In the genomic region with DNA sequence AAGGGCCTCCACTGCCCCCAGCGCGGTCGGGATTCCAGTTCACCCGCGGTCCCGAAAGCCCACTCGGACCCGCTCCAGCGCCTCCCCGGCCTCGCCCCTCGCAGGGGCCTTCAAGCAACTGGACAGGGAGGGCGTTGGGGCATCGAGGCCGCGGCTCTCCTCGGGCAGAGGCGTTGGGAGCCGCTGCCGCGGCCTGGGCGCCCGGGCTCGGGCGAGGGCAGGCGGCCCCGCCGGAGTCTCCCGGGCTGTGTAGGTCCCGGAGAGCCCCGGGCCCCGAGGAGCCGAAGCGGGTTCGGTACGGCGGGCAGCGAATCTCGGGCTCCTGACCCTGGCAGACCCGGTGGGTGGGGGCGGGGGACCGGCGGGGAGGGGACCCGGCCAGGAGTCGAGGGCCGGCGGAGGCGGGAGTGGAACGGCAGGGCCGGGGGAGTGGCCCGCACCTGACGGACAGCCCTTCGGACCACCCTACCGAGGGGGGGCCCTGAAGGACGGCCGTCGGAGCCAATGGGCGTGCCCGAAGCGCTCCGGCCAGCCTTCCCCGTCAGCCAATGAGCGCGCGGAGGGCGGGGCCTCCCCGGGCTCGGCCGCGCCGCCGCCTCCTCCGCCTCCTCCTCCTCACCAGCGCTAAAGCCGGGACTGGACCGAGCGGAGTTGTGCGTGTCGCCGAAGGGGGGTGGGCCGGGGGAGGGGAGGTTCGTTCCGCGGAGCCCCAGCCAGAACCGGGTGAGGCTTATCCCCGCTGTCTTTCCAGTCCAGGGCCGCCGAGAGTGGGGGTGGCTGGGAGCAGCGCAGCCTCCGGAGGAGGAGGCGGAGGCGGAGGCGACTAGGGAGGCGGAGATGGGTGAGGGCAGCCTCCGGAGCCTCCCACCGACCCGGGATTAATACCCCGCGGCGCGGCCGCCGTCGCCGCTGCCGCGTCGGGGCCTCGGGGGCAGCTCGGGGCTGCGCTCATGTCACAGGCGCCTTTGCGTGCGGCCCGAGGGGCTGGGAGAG, we compare ENCODE assay signal across 8 cellular contexts. TPM values are rescaled to one million over a fixed set of nuclear protein-coding genes. Genes with fewer than 3 reads are reported as not detected.
DNase-seq lines count a peak whose midpoint lies in the region; ATAC-seq and TF ChIP-seq lines count a peak whose summit lies in the region.

A gene (plus strand): TSS at position 609 of the 993 bp plus-strand sequence. CDS start 34,346 bp downstream, outside the sequence.

- peak within 1 kb of the TSS; percentile 82 for H3K4me2 ChIP-seq in KMS-11

- H3K4me1 Mint-ChIP-seq in activated T-cell treated with anti-CD3 and anti-CD28 coated beads, Interleukin-2, amount 50 U/mL, for 4 hours (ENCODE audit: low read depth), result peaks cover 33% of the 10 kb centered on the region

- H3K27me3 ChIP-seq in KMS-11 (ENCODE audit: insufficient read depth, low read depth) (no peaks in the 10 kb centered on the region), Panc1 (ENCODE audit: control insufficient read depth, insufficient read depth, low read length) (no peaks in the 10 kb centered on the region), esophagus (ENCODE audit: control insufficient read depth in 1 of 2, insufficient read depth in 2 of 2, low read length in 2 of 2) (no peaks in the 10 kb centered on the region), mucosa of stomach (ENCODE audit: control insufficient read depth, insufficient read depth, low read length) (no peaks in the 10 kb centered on the region)

- H2AFZ ChIP-seq in KMS-11 (ENCODE audit: low read depth), result peak within 1 kb of the TSS; percentile 42

- DNase-seq in DMS53 treated with DMSO at 0.1 percent for 48 hours (lab: John Stamatoyannopoulos, UW; ENCODE audit: unreplicated experiment) (peak; percentile 89), Panc1 (ENCODE audit: low read depth, low spot score) (peak; percentile 42)
- DNase-seq in activated T-cell treated with anti-CD3 and anti-CD28 coated beads, Interleukin-2, amount 50 U/mL, for 4 hours, result peak; percentile 98
- peak; percentile 98 for DNase-seq in stimulated activated CD8-positive, alpha-beta memory T cell treated with anti-CD3 and anti-CD28 coated beads, Interleukin-4, amount 100 ng/mL, for 48 hours

- H3K9ac ChIP-seq in KMS-11 (peak within 1 kb of the TSS; percentile 92), mucosa of stomach (ENCODE audit: low read length) (peak within 1 kb of the TSS; percentile 97)

- peaks cover 6% of the 10 kb centered on the region; the same call in 1 of the 2 replicates for H3K36me3 ChIP-seq in KMS-11 (ENCODE audit: insufficient read depth)
- H3K36me3 ChIP-seq in Panc1 (ENCODE audit: control insufficient read depth, insufficient read depth, low read length), result peaks cover 11% of the 10 kb centered on the region
- no peaks in the 10 kb centered on the region for H3K36me3 ChIP-seq in esophagus (ENCODE audit: control insufficient read depth in 2 of 2, insufficient read depth in 2 of 2, low read length in 1 of 2)
- H3K36me3 ChIP-seq in mucosa of stomach (ENCODE audit: control insufficient read depth, insufficient read depth, low read length), result no peaks in the 10 kb centered on the region

- intact Hi-C loops in Panc1 (cut with micrococcal nuclease; ENCODE audit: unreplicated experiment), result no loop called here

- H3K4me3 Mint-ChIP-seq in activated T-cell treated with anti-CD3 and anti-CD28 coated beads, Interleukin-2, amount 50 U/mL, for 4 hours, result peak within 1 kb of the TSS; percentile 96

- POLR2A ChIA-PET in Panc1 (lab: Charles Lee), result no interaction called here

- H4K20me1 ChIP-seq in KMS-11 (ENCODE audit: insufficient read depth), result 0 out of 2 replicates have a peak, but pooled peaks cover 5% of the 10 kb centered on the region

- BruUV-seq in Panc1 (replicated peaks; lab: Mats Ljungman, UMichigan), result no TSS peak

- H3K27me3 Mint-ChIP-seq in activated T-cell treated with anti-CD3 and anti-CD28 coated beads, Interleukin-2, amount 50 U/mL, for 4 hours (ENCODE audit: low read depth), result no peaks in the 10 kb centered on the region

- TF ChIP-seq CTCF in KMS-11 (conservative IDR thresholded peaks at IDR 0.05; ENCODE audit: low read depth, low read length) (no peak), Panc1 (IDR thresholded peaks at IDR 0.05) (no peak)

- H3K4me3 ChIP-seq in KMS-11 (IDR thresholded peaks at IDR 0.05; ENCODE audit: insufficient read depth, low read depth, low read length) (no peak within 1 kb of the TSS), Panc1 (ENCODE audit: low read depth in 2 of 2, low read length in 2 of 2) (peak within 1 kb of the TSS; percentile 77 to 85), esophagus (ENCODE audit: low read depth in 1 of 2, low read length in 2 of 2) (peak within 1 kb of the TSS; percentile 62 to 89), mucosa of stomach (ENCODE audit: low read length) (peak within 1 kb of the TSS; percentile 86)

- CTCF ChIA-PET in Panc1 (lab: Charles Lee), result no interaction called here

- WGBS in esophagus, 2 donors, result 1% methylated on average over 76 to 115 of the region's 115 CpGs

- H3K4me1 ChIP-seq in KMS-11 (ENCODE audit: low read depth, poor library complexity, severe bottlenecking), result peaks cover 32% of the 10 kb centered on the region
- peaks cover 11% of the 10 kb centered on the region; the same call in 1 of the 2 replicates for H3K4me1 ChIP-seq in Panc1 (ENCODE audit: control insufficient read depth, insufficient read depth, low read length)
- no peaks in the 10 kb centered on the region for H3K4me1 ChIP-seq in esophagus (ENCODE audit: control insufficient read depth in 2 of 2, insufficient read depth in 2 of 2, low read length in 1 of 2)
- peaks cover 10% of the 10 kb centered on the region for H3K4me1 ChIP-seq in mucosa of stomach (ENCODE audit: control insufficient read depth, insufficient read depth, low read length)

- ATAC-seq in GM21786 (IDR thresholded peaks at IDR 0.05; ENCODE audit: unreplicated experiment) (peak; percentile 72), Panc1 (peak; percentile 94)
- ATAC-seq in activated T-cell treated with anti-CD3 and anti-CD28 coated beads, Interleukin-2, amount 50 U/mL, for 4 hours, result peak; percentile 84

- H3K79me2 ChIP-seq in KMS-11 (ENCODE audit: insufficient read depth, low read depth), result peaks cover 29% of the 10 kb centered on the region

- H3K36me3 Mint-ChIP-seq in activated T-cell treated with anti-CD3 and anti-CD28 coated beads, Interleukin-2, amount 50 U/mL, for 4 hours (ENCODE audit: insufficient read depth), result no peaks in the 10 kb centered on the region

- H3K27ac ChIP-seq in KMS-11 (peak within 1 kb of the TSS; percentile 97), Panc1 (ENCODE audit: low read length) (peak within 1 kb of the TSS; percentile 85), esophagus (ENCODE audit: low read depth in 2 of 2, low read length in 1 of 2) (peak within 1 kb of the TSS; percentile 99 to 100)

- H3K9me3 ChIP-seq in Panc1 (ENCODE audit: control insufficient read depth, insufficient read depth, low read depth, low read length), result no peaks in the 10 kb centered on the region
- no peaks in the 10 kb centered on the region for H3K9me3 ChIP-seq in esophagus (ENCODE audit: control insufficient read depth in 2 of 2, insufficient read depth in 1 of 2, low read depth in 1 of 2, low read length in 1 of 2)
- H3K9me3 ChIP-seq in mucosa of stomach (ENCODE audit: control insufficient read depth, low read length), result no peaks in the 10 kb centered on the region

- no peaks in the 10 kb centered on the region for H3K9me3 Mint-ChIP-seq in activated T-cell treated with anti-CD3 and anti-CD28 coated beads, Interleukin-2, amount 50 U/mL, for 4 hours

- in situ Hi-C loops in Panc1 (cut with HindIII; ENCODE audit: low pct_unique_long_range_greater_than_20kb, low sequenced_read_pairs), result no loop called here

RNA-seq across cellular contexts. Expression of the gene that starts here (rescaled TPM):
- total RNA-seq in Panc1 (2021; ENCODE audit: unreplicated experiment), result 64.3 TPM
- 21.5 TPM for polyA plus RNA-seq in Panc1 (2012; ENCODE audit: insufficient read length)
- 10 to 100 TPM; 26.6 to 38.4 (median 34.4) TPM for total RNA-seq in activated T-cell treated with anti-CD3 and anti-CD28 coated beads, Interleukin-2, amount 50 U/mL, for 4 hours
- 10 to 100 TPM; 15.8 to 26.3 TPM for polyA plus RNA-seq in esophagus

Comparison
In these comparisons a context has a peak if more than half of its experiments do, and no peak if none do; other contexts are left out.
1. DNase-seq: peak in every context shown above with its lines; median percentile 98 in activated T-cell treated with anti-CD3 and anti-CD28 coated beads, Interleukin-2, amount 50 U/mL, for 4 hours; 98 in stimulated activated CD8-positive, alpha-beta memory T cell treated with anti-CD3 and anti-CD28 coated beads, Interleukin-4, amount 100 ng/mL, for 48 hours; 89 in DMS53 treated with DMSO at 0.1 percent for 48 hours; 42 in Panc1.